In genomic region chr6:42979523-42980177, GRCh38 we compare ENCODE assay signal across 9 cellular contexts. TPM values are rescaled to one million over a fixed set of nuclear protein-coding genes. Genes with fewer than 3 reads are reported as not detected.
A peak's percentile ranks its signal among the peaks of the same experiment; 100 is the strongest.
DNase-seq lines count a peak whose midpoint lies in the region; ATAC-seq and TF ChIP-seq lines count a peak whose summit lies in the region.
"Had no signal": no experiment of that assay in that cellular context is flagged by ENCODE, and none has a peak within 500 bp of the region (broad histone marks: within the 10 kb centered on the region; RNA-seq: fewer than 3 reads in every experiment).

No MANE protein-coding gene starts in this region.

- POLR2A ChIA-PET in PC-3 (lab: Charles Lee; ENCODE audit: unreplicated experiment): interaction anchor here (0.7 to 0.8 kb wide), 2 partner anchors 35 to 57 kb away, joined by 3 to 11 read pairs; partner anchors contain the start of gene KLHDC3

- peak overlapping the region; percentile 96 for H3K27ac Mint-ChIP-seq in activated naive CD4-positive, alpha-beta T cell treated with anti-CD3 and anti-CD28 coated beads, Interleukin-2, amount 50 U/mL, for 24 hours

- H3K4me1 Mint-ChIP-seq in activated naive CD4-positive, alpha-beta T cell treated with anti-CD3 and anti-CD28 coated beads, Interleukin-2, amount 50 U/mL, for 24 hours: peaks cover 59% of the 10 kb centered on the region

- H3K4me2 ChIP-seq in PC-3 (ENCODE audit: low read length): peak overlapping the region; percentile 95

- H3K4me3 Mint-ChIP-seq in activated naive CD4-positive, alpha-beta T cell treated with anti-CD3 and anti-CD28 coated beads, Interleukin-2, amount 50 U/mL, for 24 hours: peak overlapping the region; percentile 93

- H3K9ac ChIP-seq in PC-3 (ENCODE audit: low read length) (peak overlapping the region; percentile 91), mucosa of rectum (ENCODE audit: low read depth in 1 of 2, low read length in 2 of 2) (peak overlapping the region; percentile 83 to 88)

- TSS peak; percentile 90 for BruUV-seq in PC-3 (replicated peaks; lab: Mats Ljungman, UMichigan)

- CTCF ChIA-PET in PC-3 (lab: Charles Lee): no interaction called here

- H3K27me3 Mint-ChIP-seq in activated naive CD4-positive, alpha-beta T cell treated with anti-CD3 and anti-CD28 coated beads, Interleukin-2, amount 50 U/mL, for 24 hours: no peaks in the 10 kb centered on the region

- H3K27ac ChIP-seq in PC-3 (ENCODE audit: low read length) (peak overlapping the region; percentile 65), ectodermal cell (ENCODE audit: insufficient read depth, low read depth, low read length, poor library complexity, severe bottlenecking) (no peak overlapping the region), mucosa of rectum (ENCODE audit: low read depth in 2 of 2, low read length in 2 of 2) (peak overlapping the region; percentile 88 to 92)

- no peaks in the 10 kb centered on the region for H3K9me3 Mint-ChIP-seq in activated naive CD4-positive, alpha-beta T cell treated with anti-CD3 and anti-CD28 coated beads, Interleukin-2, amount 50 U/mL, for 24 hours

- 70 to 72% methylated on average over 9 of the region's 9 CpGs for WGBS in ectodermal cell, 2 experiments

- no peak for DNase-seq in activated naive CD4-positive, alpha-beta T cell treated with Interleukin-2 at 50 U/mL for 16 hours
- peak; percentile 48 for DNase-seq in PC-3
- DNase-seq in inferior parietal cortex (ENCODE audit: extremely low spot score): no peak

- no peaks in the 10 kb centered on the region for H4K20me1 ChIP-seq in PC-3 (ENCODE audit: low read length)

- H2AFZ ChIP-seq in PC-3 (ENCODE audit: low read length): peak overlapping the region; percentile 96

- H3K4me3 ChIP-seq in PC-3 (ENCODE audit: low read length) (peak overlapping the region; percentile 93), ectodermal cell (ENCODE audit: insufficient read depth, low read depth, low read length) (peak overlapping the region; percentile 83), mucosa of rectum (ENCODE audit: low read length in 2 of 2) (peak overlapping the region; percentile 85 to 95)

- TF ChIP-seq CTCF in PC-3 (conservative IDR thresholded peaks at IDR 0.05; ENCODE audit: low read depth, low read length): no peak

- H3K9me2 ChIP-seq in PC-3 (replicated peaks; ENCODE audit: low read length): no peaks in the 10 kb centered on the region

- H3K27me3 ChIP-seq in PC-3 (ENCODE audit: low read length) (no peaks in the 10 kb centered on the region), ectodermal cell (ENCODE audit: control insufficient read depth, insufficient read depth, low read length, poor library complexity, severe bottlenecking) (no peaks in the 10 kb centered on the region), mucosa of rectum (ENCODE audit: control insufficient read depth in 2 of 2, insufficient read depth in 2 of 2, low read length in 2 of 2) (no peaks in the 10 kb centered on the region)

- H3K9me3 ChIP-seq in PC-3 (ENCODE audit: low read length) (no peaks in the 10 kb centered on the region), ectodermal cell (ENCODE audit: control insufficient read depth, low read length) (no peaks in the 10 kb centered on the region), mucosa of rectum (ENCODE audit: control insufficient read depth in 2 of 2, low read length in 2 of 2) (no peaks in the 10 kb centered on the region)

- ATAC-seq in PC-3: peak; percentile 19
- ATAC-seq in GM19463 (IDR thresholded peaks at IDR 0.05; ENCODE audit: unreplicated experiment): no peak
- no peak for ATAC-seq in GM21786 (IDR thresholded peaks at IDR 0.05; ENCODE audit: unreplicated experiment)

- H3K36me3 ChIP-seq in PC-3 (ENCODE audit: low read depth, low read length) (no peaks in the 10 kb centered on the region), ectodermal cell (ENCODE audit: control insufficient read depth, insufficient read depth, low read length) (no peaks in the 10 kb centered on the region), mucosa of rectum (ENCODE audit: control insufficient read depth in 2 of 2, insufficient read depth in 2 of 2, low read length in 2 of 2) (peaks cover 0 to 3% of the 10 kb centered on the region in 2 donors)

- H3F3A ChIP-seq in PC-3 (ENCODE audit: low read length, unreplicated experiment): no peaks in the 10 kb centered on the region

- H3K36me3 Mint-ChIP-seq in activated naive CD4-positive, alpha-beta T cell treated with anti-CD3 and anti-CD28 coated beads, Interleukin-2, amount 50 U/mL, for 24 hours: peaks cover 3% of the 10 kb centered on the region

- intact Hi-C loops in PC-3 (cut with micrococcal nuclease): loop anchor here (5.0 kb wide), 1 partner anchor 77 kb away; no protein-coding TSS in a partner anchor

- H3K79me2 ChIP-seq in PC-3 (ENCODE audit: low read length): peaks cover 42% of the 10 kb centered on the region

- peaks cover 18% of the 10 kb centered on the region for H3K4me1 ChIP-seq in PC-3 (ENCODE audit: insufficient read depth, low read length)
- peaks cover 3% of the 10 kb centered on the region for H3K4me1 ChIP-seq in ectodermal cell (ENCODE audit: control insufficient read depth, insufficient read depth, low read length)
- H3K4me1 ChIP-seq in mucosa of rectum (ENCODE audit: control insufficient read depth in 2 of 2, insufficient read depth in 2 of 2, low read length in 2 of 2): peaks cover 16% of the 10 kb centered on the region in 2 donors

RNA-seq across cellular contexts. Expression of gene PEX6, which starts 0.7 kb away (rescaled TPM):
- 35.9 and 40.8 TPM in 2 replicates for total RNA-seq in PC-3 (2014; rRNA removed)
- 9.5 TPM for polyA plus RNA-seq in ectodermal cell (2013, experiment 1 of 4)
- polyA plus RNA-seq in ectodermal cell (2013, experiment 2 of 4): 9.2 TPM
- 7.5 TPM for polyA plus RNA-seq in ectodermal cell (2013, experiment 3 of 4)
- polyA plus RNA-seq in ectodermal cell (2013, experiment 4 of 4): 8.7 TPM

RNA-seq across cellular contexts. Expression of gene PPP2R5D, which starts 4.7 kb away (rescaled TPM):
- 54.1 and 55.6 TPM in 2 replicates for total RNA-seq in PC-3 (2014; rRNA removed)
- 77.6 TPM for polyA plus RNA-seq in ectodermal cell (2013, experiment 1 of 4)
- 75.2 TPM for polyA plus RNA-seq in ectodermal cell (2013, experiment 2 of 4)
- polyA plus RNA-seq in ectodermal cell (2013, experiment 3 of 4): 60.5 TPM
- 65.4 TPM for polyA plus RNA-seq in ectodermal cell (2013, experiment 4 of 4)

RNA-seq across cellular contexts. Expression of gene GNMT, which starts 19.1 kb away (rescaled TPM):
- 0.47 and 1.2 TPM in 2 replicates for total RNA-seq in PC-3 (2014; rRNA removed)
- polyA plus RNA-seq in ectodermal cell (2013, experiment 1 of 4): 2.0 TPM
- polyA plus RNA-seq in ectodermal cell (2013, experiment 2 of 4): 1.6 TPM
- 0.69 TPM for polyA plus RNA-seq in ectodermal cell (2013, experiment 3 of 4)
- 0.65 TPM for polyA plus RNA-seq in ectodermal cell (2013, experiment 4 of 4)
- total RNA-seq: glomerular endothelial cell had no signal

RNA-seq across cellular contexts. Expression of gene MEA1, which starts 34.1 kb away (rescaled TPM):
- total RNA-seq in PC-3 (2014; rRNA removed): 131 and 146 TPM in 2 replicates
- 90.0 TPM for polyA plus RNA-seq in ectodermal cell (2013, experiment 1 of 4)
- 82.1 TPM for polyA plus RNA-seq in ectodermal cell (2013, experiment 2 of 4)
- 72.2 TPM for polyA plus RNA-seq in ectodermal cell (2013, experiment 3 of 4)
- polyA plus RNA-seq in ectodermal cell (2013, experiment 4 of 4): 83.6 TPM

RNA-seq across cellular contexts. Expression of gene KLHDC3, which starts 34.4 kb away (rescaled TPM):
- 68.9 and 76.0 TPM in 2 replicates for total RNA-seq in PC-3 (2014; rRNA removed)
- 168 TPM for polyA plus RNA-seq in ectodermal cell (2013, experiment 1 of 4)
- 167 TPM for polyA plus RNA-seq in ectodermal cell (2013, experiment 2 of 4)
- 121 TPM for polyA plus RNA-seq in ectodermal cell (2013, experiment 3 of 4)
- 137 TPM for polyA plus RNA-seq in ectodermal cell (2013, experiment 4 of 4)
